20 cellular contexts compared by ENCODE assay signal in genomic region chr2:113964436-113964835, GRCh38.
"Had no signal": no experiment of that assay in that cellular context is flagged by ENCODE, and none has a peak within 500 bp of the region (broad histone marks: within the 10 kb centered on the region; RNA-seq: fewer than 3 reads in every experiment).

No MANE protein-coding gene starts in this region.

- H3K4me3 Mint-ChIP-seq: activated CD4-positive, alpha-beta memory T cell treated with anti-CD3 and anti-CD28 coated beads, Interleukin-2, amount 10 ng/mL, durations not matched to agents 7 days and 5 days; activated CD4-positive, alpha-beta T cell treated with anti-CD3 and anti-CD28 coated beads, Interleukin-2, amount 10 ng/mL, durations not matched to agents 24 days and 14 days; activated naive CD8-positive, alpha-beta T cell treated with anti-CD3 and anti-CD28 coated beads, Interleukin-2, amount 10 ng/mL, durations not matched to agents 7 days and 5 days; activated T-cell treated with anti-CD3 and anti-CD28 coated beads, Interleukin-2, amount 50 U/mL, for 24 hours; natural killer cell treated with Interleukin-12 subunit alpha and Interleukin-12 subunit beta and Interleukin-15 and Interleukin-18, amount 100 ng/mL, for 72 hours had no signal

- H3K27ac ChIP-seq: lower lobe of right lung, spleen, tibial nerve, WERI-Rb-1 had no signal

- H3K9me3 ChIP-seq: lower lobe of right lung, spleen, tibial nerve had no signal

- DNase-seq: activated CD4-positive, alpha-beta memory T cell treated with anti-CD3 and anti-CD28 coated beads, Interleukin-2, amount 10 ng/mL, durations not matched to agents 7 days and 5 days; activated CD4-positive, alpha-beta T cell treated with anti-CD3 and anti-CD28 coated beads, Interleukin-2, amount 10 ng/mL, durations not matched to agents 24 days and 14 days; activated CD8-positive, alpha-beta memory T cell treated with anti-CD3 and anti-CD28 coated beads, Interleukin-2, amount 50 U/mL, for 48 hours; activated naive CD8-positive, alpha-beta T cell treated with anti-CD3 and anti-CD28 coated beads, Interleukin-2, amount 10 ng/mL, durations not matched to agents 7 days and 5 days; activated T-cell treated with anti-CD3 and anti-CD28 coated beads, Interleukin-2, amount 50 U/mL, for 24 hours; amygdala; caudate nucleus; kidney glomerular epithelial cell; lower lobe of right lung; mesendoderm; right cardiac atrium; spleen; stimulated activated naive CD4-positive, alpha-beta T cell treated with Interleukin-2 at 50 U/mL for 16 hours; T-helper 1 cell; WERI-Rb-1 had no signal

- H3K27ac Mint-ChIP-seq: activated CD4-positive, alpha-beta memory T cell treated with anti-CD3 and anti-CD28 coated beads, Interleukin-2, amount 10 ng/mL, durations not matched to agents 7 days and 5 days; activated CD4-positive, alpha-beta T cell treated with anti-CD3 and anti-CD28 coated beads, Interleukin-2, amount 10 ng/mL, durations not matched to agents 24 days and 14 days; activated naive CD8-positive, alpha-beta T cell treated with anti-CD3 and anti-CD28 coated beads, Interleukin-2, amount 10 ng/mL, durations not matched to agents 7 days and 5 days; activated T-helper 2 cell treated with anti-CD3 and anti-CD28 coated beads, Interferon-gamma antibody, Interleukin-2, Interleukin-4, amounts not matched to agents 10 μg/mL and 5 μg/mL and 100 μg/mL, durations not matched to agents 14 hours and 24 hours and 36 hours had no signal

- H3K36me3 ChIP-seq: WERI-Rb-1 had no signal

- H3K4me3 ChIP-seq: lower lobe of right lung, spleen, tibial nerve had no signal

- ATAC-seq: activated CD4-positive, CD25-positive, alpha-beta regulatory T cell treated with anti-CD3 and anti-CD28 coated beads, Interleukin-2, amount 50 U/mL, for 24 hours; left lobe of liver; natural killer cell treated with Interleukin-12 subunit alpha and Interleukin-12 subunit beta and Interleukin-15 and Interleukin-18, amount 100 ng/mL, for 72 hours; right cardiac atrium had no signal

- H3K27me3 Mint-ChIP-seq: activated CD4-positive, alpha-beta memory T cell treated with anti-CD3 and anti-CD28 coated beads, Interleukin-2, amount 10 ng/mL, durations not matched to agents 7 days and 5 days; activated CD4-positive, alpha-beta T cell treated with anti-CD3 and anti-CD28 coated beads, Interleukin-2, amount 10 ng/mL, durations not matched to agents 24 days and 14 days; activated naive CD8-positive, alpha-beta T cell treated with anti-CD3 and anti-CD28 coated beads, Interleukin-2, amount 10 ng/mL, durations not matched to agents 7 days and 5 days; activated T-cell treated with anti-CD3 and anti-CD28 coated beads, Interleukin-2, amount 50 U/mL, for 24 hours; natural killer cell treated with Interleukin-12 subunit alpha and Interleukin-12 subunit beta and Interleukin-15 and Interleukin-18, amount 100 ng/mL, for 72 hours had no signal

- H3K9me3 Mint-ChIP-seq: activated CD4-positive, alpha-beta memory T cell treated with anti-CD3 and anti-CD28 coated beads, Interleukin-2, amount 10 ng/mL, durations not matched to agents 7 days and 5 days; activated CD4-positive, alpha-beta T cell treated with anti-CD3 and anti-CD28 coated beads, Interleukin-2, amount 10 ng/mL, durations not matched to agents 24 days and 14 days; activated naive CD8-positive, alpha-beta T cell treated with anti-CD3 and anti-CD28 coated beads, Interleukin-2, amount 10 ng/mL, durations not matched to agents 7 days and 5 days; activated T-cell treated with anti-CD3 and anti-CD28 coated beads, Interleukin-2, amount 50 U/mL, for 24 hours; activated T-helper 2 cell treated with anti-CD3 and anti-CD28 coated beads, Interferon-gamma antibody, Interleukin-2, Interleukin-4, amounts not matched to agents 10 μg/mL and 5 μg/mL and 100 μg/mL, durations not matched to agents 14 hours and 24 hours and 36 hours; natural killer cell treated with Interleukin-12 subunit alpha and Interleukin-12 subunit beta and Interleukin-15 and Interleukin-18, amount 100 ng/mL, for 72 hours had no signal

- H3K27me3 ChIP-seq: spleen, tibial nerve had no signal
